Comparison of ENCODE assay signal across 16 cellular contexts in genomic region chr1:208848854-208849253, GRCh38.
"Had no signal": no experiment of that assay in that cellular context is flagged by ENCODE, and none has a peak within 500 bp of the region (broad histone marks: within the 10 kb centered on the region; RNA-seq: fewer than 3 reads in every experiment).

No MANE protein-coding gene starts in this region.

- DNase-seq: islet precursor cell; left ventricle myocardium inferior; mesendoderm; naive B cell; natural killer cell; nephron progenitor cell; occipital lobe; right lobe of liver; stimulated activated CD4-positive, alpha-beta T cell treated with anti-CD3 and anti-CD28 coated beads, Interleukin-2, amount 100 ng/mL, for 24 hours; stimulated activated CD4-positive, alpha-beta T cell treated with anti-CD3 and anti-CD28 coated beads, Interleukin-4, amount 100 ng/mL, for 1 hour; stimulated activated naive B cell treated with anti-CD40 and anti-IgM and Interleukin-4, amounts not matched to agents 10 μg/mL and 1 μg/mL and 100 μg/mL, for 72 hours; stimulated activated naive CD8-positive, alpha-beta T cell treated with anti-CD3 and anti-CD28 coated beads, Interleukin-15, Interleukin-2, amounts not matched to agents 100 U/mL and 50 U/mL, for 24 hours; stomach; tibial artery; trophoblast cell; upper lobe of right lung had no signal

- ATAC-seq: natural killer cell; right lobe of liver; stimulated activated naive B cell treated with anti-CD40 and anti-IgM and Interleukin-4, amounts not matched to agents 10 μg/mL and 1 μg/mL and 100 μg/mL, for 72 hours; stimulated activated naive CD8-positive, alpha-beta T cell treated with anti-CD3 and anti-CD28 coated beads, Interleukin-15, Interleukin-2, amounts not matched to agents 100 U/mL and 50 U/mL, for 24 hours; upper lobe of right lung had no signal
